Comparison of ENCODE assay signal across 9 cellular contexts in the genomic region with DNA sequence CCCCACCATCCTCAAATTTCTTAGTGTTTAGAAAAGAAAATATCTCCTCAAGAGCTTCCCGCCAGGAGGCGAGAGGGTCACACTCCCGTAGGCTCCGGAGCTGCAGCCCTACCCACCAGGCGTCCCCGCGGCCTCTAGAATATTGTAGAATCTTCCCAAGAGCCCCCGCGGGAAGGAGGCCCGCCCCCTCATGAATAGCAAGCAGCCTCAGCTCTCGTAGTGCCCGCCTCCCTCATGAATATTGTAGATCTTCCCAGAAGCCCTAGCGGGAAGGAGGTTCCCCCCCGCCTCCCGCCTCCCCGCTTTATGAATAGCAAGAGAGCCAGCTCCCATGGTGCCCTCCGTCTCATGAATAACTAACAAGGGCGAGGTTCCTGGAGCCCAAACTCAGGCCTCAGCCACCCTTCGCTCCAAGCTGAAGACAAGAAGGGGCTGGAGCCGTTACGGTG. TPM values are rescaled to one million over a fixed set of nuclear protein-coding genes. Genes with fewer than 3 reads are reported as not detected.
DNase-seq lines count a peak whose midpoint lies in the region; ATAC-seq and TF ChIP-seq lines count a peak whose summit lies in the region.
"Had no signal": no experiment of that assay in that cellular context is flagged by ENCODE, and none has a peak within 500 bp of the region (broad histone marks: within the 10 kb centered on the region; RNA-seq: fewer than 3 reads in every experiment).

A gene with protein sequence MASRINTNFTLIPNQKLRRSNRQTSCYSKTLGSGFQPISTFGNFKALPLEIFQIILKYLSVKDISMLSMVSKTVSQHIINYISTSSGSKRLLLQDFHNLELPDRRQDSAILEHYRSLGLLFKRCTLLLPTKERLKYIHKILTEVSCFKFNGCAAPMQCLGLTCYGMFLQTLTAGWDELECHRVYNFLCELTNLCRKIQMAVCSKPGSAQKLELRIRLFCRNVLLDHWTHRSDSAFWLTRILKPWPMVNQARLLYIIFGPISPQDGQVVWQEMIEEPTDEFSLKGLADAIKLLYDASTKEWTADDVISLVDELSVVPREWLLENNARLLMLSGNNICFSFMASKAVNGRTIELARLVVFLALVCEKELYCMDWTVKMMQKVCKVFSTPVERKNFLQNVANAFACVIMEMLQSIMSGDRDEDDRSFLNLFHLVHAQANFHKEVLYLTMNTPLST (minus strand): TSS at position 114 of the 449 bp plus-strand sequence. CDS start 4,378 bp downstream, outside the sequence.

- no peaks in the 10 kb centered on the region for H3K79me2 ChIP-seq in trophoblast cell (ENCODE audit: control insufficient read depth, insufficient read depth, low read length, poor library complexity)

- no peaks in the 10 kb centered on the region for H3K36me3 ChIP-seq in heart right ventricle
- H3K36me3 ChIP-seq in trophoblast cell (ENCODE audit: control insufficient read depth in 1 of 2, insufficient read depth in 2 of 2, low read length in 2 of 2): peaks cover 0 to 2% of the 10 kb centered on the region in 2 experiments
- H3K36me3 ChIP-seq: SJSA1 had no signal

- peaks cover 2% of the 10 kb centered on the region for H3K79me1 ChIP-seq in trophoblast cell (ENCODE audit: low read length)

- no peak within 1 kb of the TSS for H3K4ac ChIP-seq in trophoblast cell (ENCODE audit: low read depth, low read length)

- H3K9ac ChIP-seq in trophoblast cell (ENCODE audit: low read length): no peak within 1 kb of the TSS

- H3K4me1 ChIP-seq in heart right ventricle: peaks cover 0 to 11% (median 0%) of the 10 kb centered on the region in 9 donors
- peaks cover 0 to 3% of the 10 kb centered on the region in 2 experiments for H3K4me1 ChIP-seq in trophoblast cell (ENCODE audit: control insufficient read depth in 1 of 2, insufficient read depth in 2 of 2, low read length in 2 of 2)
- H3K4me1 ChIP-seq: SJSA1 had no signal

- H4K12ac ChIP-seq in trophoblast cell (ENCODE audit: low read depth, low read length): peak within 1 kb of the TSS; percentile 14

- WGBS in heart right ventricle, 2 donors: 6 to 13% methylated on average over 21 of the region's 21 CpGs
- no CpG with 5 or more reads among the region's 21 CpGs for WGBS in trophoblast cell (ENCODE audit: extremely low coverage, insufficient coverage, insufficient read length)

- peak within 1 kb of the TSS; percentile 7 for H3K14ac ChIP-seq in trophoblast cell (ENCODE audit: low read length)

- peak within 1 kb of the TSS in 9 of 10 donors; percentile 4 to 52 (median 35) for H3K4me3 ChIP-seq in heart right ventricle
- peak within 1 kb of the TSS; percentile 13 for H3K4me3 ChIP-seq in trophoblast cell (ENCODE audit: low read depth, low read length)
- H3K4me3 ChIP-seq: SJSA1 had no signal

- intact Hi-C loops in heart right ventricle (cut with DNase I): loop anchor here in 3 of 10 donors (2.0 to 10.0 kb wide), 4 partner anchors 93 to 185 kb away; partner anchors contain the start of genes LASP1 (in 2 of the 3) and PLXDC1 (in 1 of the 3)

- H3K27ac ChIP-seq in heart right ventricle: peak within 1 kb of the TSS; percentile 12 to 87 (median 72)
- H3K27ac ChIP-seq in trophoblast cell (ENCODE audit: low read depth, low read length): no peak within 1 kb of the TSS
- peak within 1 kb of the TSS; percentile 32 for H3K27ac ChIP-seq in temporal lobe (ENCODE audit: low read depth, low read length)
- H3K27ac ChIP-seq: SJSA1 had no signal

- DNase-seq in T-helper 1 cell: peak; percentile 57 to 83 (median 68)
- peak in 55 of 56 donors; percentile 7 to 94 (median 78) for DNase-seq in amygdala (lab: John Stamatoyannopoulos, UW)
- DNase-seq in heart right ventricle: peak; percentile 92 to 97
- peak; percentile 95 to 96 for DNase-seq in trophoblast cell
- DNase-seq in amniotic stem cell (lab: John Stamatoyannopoulos, UW): no peak

- H4K8ac ChIP-seq in trophoblast cell (ENCODE audit: low read depth, low read length): peak within 1 kb of the TSS; percentile 80

- no peaks in the 10 kb centered on the region for H3K27me3 ChIP-seq in heart right ventricle
- no peaks in the 10 kb centered on the region for H3K27me3 ChIP-seq in trophoblast cell (ENCODE audit: insufficient read depth, low read length)
- H3K27me3 ChIP-seq: SJSA1 had no signal

- ATAC-seq in GM18505 (IDR thresholded peaks at IDR 0.05; ENCODE audit: unreplicated experiment) (no peak), heart right ventricle (peak; percentile 97 to 100 (median 99)), GM19328 (IDR thresholded peaks at IDR 0.05; ENCODE audit: unreplicated experiment) (no peak)

- no peak within 1 kb of the TSS for H3K18ac ChIP-seq in trophoblast cell (ENCODE audit: low read length)

- peak within 1 kb of the TSS; percentile 51 for H3K4me2 ChIP-seq in trophoblast cell (ENCODE audit: low read length)

- H2BK5ac ChIP-seq in trophoblast cell (ENCODE audit: low read depth, low read length, poor library complexity): no peak within 1 kb of the TSS

- TF ChIP-seq POLR2A in GM18505 (IDR thresholded peaks at IDR 0.05; ENCODE audit: borderline replicate concordance, extremely low read depth, insufficient read depth, insufficient read length): peak; percentile 47

- peak within 1 kb of the TSS; percentile 41 for H4K91ac ChIP-seq in trophoblast cell (ENCODE audit: low read depth, low read length)

- H2BK120ac ChIP-seq in trophoblast cell (ENCODE audit: insufficient read depth, low read length, poor library complexity): no peak within 1 kb of the TSS

- peak in 6 of 9 donors; percentile 20 to 59 (median 36) for TF ChIP-seq CTCF in heart right ventricle (IDR thresholded peaks at IDR 0.05)

- peak within 1 kb of the TSS; percentile 72 for H2AFZ ChIP-seq in trophoblast cell (ENCODE audit: insufficient read depth, low read length, poor library complexity)

- no peak within 1 kb of the TSS for H3K23ac ChIP-seq in trophoblast cell (ENCODE audit: low read length)

- H3K9me3 ChIP-seq in heart right ventricle: no peaks in the 10 kb centered on the region
- H3K9me3 ChIP-seq in trophoblast cell (ENCODE audit: insufficient read depth, low read depth, low read length): no peaks in the 10 kb centered on the region
- H3K9me3 ChIP-seq: SJSA1 had no signal

- no peak within 1 kb of the TSS for H2BK12ac ChIP-seq in trophoblast cell (ENCODE audit: low read length)

- no peak within 1 kb of the TSS for H2AK5ac ChIP-seq in trophoblast cell (ENCODE audit: low read length)

RNA-seq across cellular contexts. Expression of the gene that starts here (rescaled TPM):
- not detected for total RNA-seq in heart right ventricle
- polyA plus RNA-seq in heart right ventricle: not detected
- not detected in 2 replicates for polyA plus RNA-seq in trophoblast cell (2013)
- not detected for total RNA-seq in temporal lobe
- total RNA-seq: SJSA1 had no signal

Comparison
In these comparisons a context has a peak if more than half of its experiments do, and no peak if none do; other contexts are left out.
1. Peak in DNase-seq, ATAC-seq, H3K4me3 ChIP-seq and H3K27ac ChIP-seq in heart right ventricle; RNA of the gene not detected or under 1 TPM.